ENCODE assay signal across 12 cellular contexts in the genomic region with DNA sequence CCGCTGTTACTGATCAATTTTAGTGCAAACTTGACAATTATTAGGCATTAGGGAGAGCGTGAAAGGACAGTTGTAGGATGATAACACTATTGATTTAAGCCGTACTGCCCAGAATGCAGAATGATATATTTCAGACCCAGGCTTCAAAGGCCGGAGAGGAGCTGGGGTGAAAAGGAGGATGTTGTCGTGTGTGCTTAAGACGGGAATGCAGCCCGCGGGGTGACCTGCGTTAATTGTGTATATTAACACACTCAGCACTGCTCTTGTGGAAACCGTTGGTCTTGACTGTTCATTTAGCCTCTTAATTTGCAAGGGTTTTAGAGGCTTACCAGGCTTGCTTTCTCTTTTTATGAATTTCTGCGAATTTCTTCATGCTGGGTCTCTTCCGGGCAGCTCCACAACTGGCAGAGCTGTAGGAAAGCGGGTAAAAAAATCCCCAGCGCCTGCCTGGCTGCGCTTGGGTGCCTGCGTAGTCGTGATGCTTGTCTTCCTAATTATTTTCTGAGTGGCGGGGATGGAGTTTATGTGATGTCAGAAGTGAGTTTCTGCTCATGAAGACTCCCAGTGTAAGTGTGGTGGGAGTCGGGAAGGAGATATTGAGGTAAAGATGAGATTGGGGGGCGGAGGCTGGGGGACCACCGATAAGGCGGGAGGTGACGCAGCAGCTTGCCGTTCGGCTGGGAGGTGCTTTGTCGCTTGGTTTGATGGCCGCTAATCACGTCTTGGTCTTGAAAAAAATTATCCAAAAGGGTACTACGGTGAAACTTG.
DNase-seq lines count a peak whose midpoint lies in the region; ATAC-seq and TF ChIP-seq lines count a peak whose summit lies in the region.
"Had no signal": no experiment of that assay in that cellular context is flagged by ENCODE, and none has a peak within 500 bp of the region (broad histone marks: within the 10 kb centered on the region; RNA-seq: fewer than 3 reads in every experiment).

No MANE protein-coding gene starts in this region.

- H3K27me3 ChIP-seq in ascending aorta (no peaks in the 10 kb centered on the region), thoracic aorta (replicated peaks; ENCODE audit: insufficient read depth) (no peaks in the 10 kb centered on the region), right cardiac atrium (ENCODE audit: control insufficient read depth, insufficient read depth) (no peaks in the 10 kb centered on the region)
- H3K27me3 ChIP-seq: gastroesophageal sphincter, spleen had no signal

- intact Hi-C loops in ascending aorta (cut with DNase I), result no loop called here
- intact Hi-C loops in right cardiac atrium (cut with DNase I), result loop anchor here in 1 of 4 donors (10.0 kb wide), 1 partner anchor 63 kb away; no protein-coding TSS in a partner anchor

- H3K4me3 ChIP-seq in ascending aorta (peak overlapping the region in 1 of 2 donors; percentile 34), thoracic aorta (peak overlapping the region; percentile 59), right cardiac atrium (ENCODE audit: low read length) (no peak overlapping the region)
- H3K4me3 ChIP-seq: K562 had no signal

- DNase-seq in activated T-cell treated with anti-CD3 and anti-CD28 coated beads, Interleukin-2, amount 50 U/mL, for 1 hour, result peak; percentile 0
- no peak for DNase-seq in activated T-cell treated with anti-CD3 and anti-CD28 coated beads, Interleukin-2, amount 50 U/mL, for 48 hours
- DNase-seq in ascending aorta (ENCODE audit: low spot score in 2 of 2) (no peak), mesothelial cell of epicardium (ENCODE audit: low spot score in 2 of 2, unreplicated experiment in 2 of 2) (no peak), thoracic aorta (ENCODE audit: low spot score) (no peak), caudate nucleus (lab: John Stamatoyannopoulos, UW) (no peak), right cardiac atrium (no peak)
- DNase-seq: NCI-H1436 treated with DMSO at 0.1 percent for 48 hours, spleen had no signal

- H3K4me3 Mint-ChIP-seq in mesothelial cell of epicardium, result peak overlapping the region; percentile 36

- H3K27me3 Mint-ChIP-seq in mesothelial cell of epicardium (ENCODE audit: low read depth), result peaks cover 32% of the 10 kb centered on the region

- H3K27ac ChIP-seq in ascending aorta, result peak overlapping the region; percentile 59 to 64
- peak overlapping the region; percentile 65 to 70 for H3K27ac ChIP-seq in thoracic aorta
- H3K27ac ChIP-seq in caudate nucleus (ENCODE audit: low read depth, low read length), result no peak overlapping the region
- no peak overlapping the region for H3K27ac ChIP-seq in right cardiac atrium (ENCODE audit: low read length)
- H3K27ac ChIP-seq: spleen had no signal

- H3K36me3 ChIP-seq in ascending aorta (no peaks in the 10 kb centered on the region), thoracic aorta (no peaks in the 10 kb centered on the region)
- H3K36me3 ChIP-seq: gastroesophageal sphincter, spleen had no signal

- H3K4me1 ChIP-seq in ascending aorta, result peaks cover 17 to 33% of the 10 kb centered on the region in 2 donors
- H3K4me1 ChIP-seq in thoracic aorta (ENCODE audit: control insufficient read depth in 1 of 2, low read depth in 2 of 2), result peaks cover 28 to 50% of the 10 kb centered on the region in 2 donors
- H3K4me1 ChIP-seq in right cardiac atrium (ENCODE audit: control insufficient read depth, insufficient read depth, low read length), result peaks cover 14% of the 10 kb centered on the region

- no peak for ATAC-seq in thoracic aorta (ENCODE audit: insufficient number of reproducible peaks, low FRiP score, low read depth)
- no peak for ATAC-seq in GM21737 (IDR thresholded peaks at IDR 0.05; ENCODE audit: unreplicated experiment)
- no peak for ATAC-seq in right cardiac atrium
- ATAC-seq: K562 had no signal

- peak overlapping the region; percentile 73 for H3K27ac Mint-ChIP-seq in mesothelial cell of epicardium

- H3K9me3 Mint-ChIP-seq in mesothelial cell of epicardium, result no peaks in the 10 kb centered on the region

- H3K9me3 ChIP-seq in ascending aorta, result no peaks in the 10 kb centered on the region
- H3K9me3 ChIP-seq in thoracic aorta, result no peaks in the 10 kb centered on the region
- no peaks in the 10 kb centered on the region for H3K9me3 ChIP-seq in right cardiac atrium (ENCODE audit: control insufficient read depth, low read length)
- H3K9me3 ChIP-seq: gastroesophageal sphincter, spleen had no signal

- TF ChIP-seq CTCF in ascending aorta (IDR thresholded peaks at IDR 0.05) (no peak), mesothelial cell of epicardium (IDR thresholded peaks at IDR 0.05; ENCODE audit: unreplicated experiment) (no peak), thoracic aorta (IDR thresholded peaks at IDR 0.05) (no peak)

- H3K36me3 Mint-ChIP-seq in mesothelial cell of epicardium, result no peaks in the 10 kb centered on the region

- WGBS in right cardiac atrium, result 79% methylated on average over 29 of the region's 29 CpGs

- H3K4me1 Mint-ChIP-seq in mesothelial cell of epicardium, result peaks cover 24% of the 10 kb centered on the region

Comparison
In these comparisons a context has a peak if more than half of its experiments do, and no peak if none do; other contexts are left out.
1. H3K27ac ChIP-seq: peak in ascending aorta (2 of 2) and thoracic aorta (2 of 2); none in caudate nucleus (single experiment) and right cardiac atrium (single experiment).